In genomic region chr6:4129446-4129845, GRCh38 we compare ENCODE assay signal across 2 cellular contexts.
TF ChIP-seq lines count a peak whose summit lies in the region.

No MANE protein-coding gene starts in this region.

TF ChIP-seq in liver, 16 proteins besides CTCF, POLR2A, EP300 and RAD21:
- TF ChIP-seq, protein P1, sequence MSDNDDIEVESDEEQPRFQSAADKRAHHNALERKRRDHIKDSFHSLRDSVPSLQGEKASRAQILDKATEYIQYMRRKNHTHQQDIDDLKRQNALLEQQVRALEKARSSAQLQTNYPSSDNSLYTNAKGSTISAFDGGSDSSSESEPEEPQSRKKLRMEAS (IDR thresholded peaks at IDR 0.05), result no peak
- peak; percentile 20 to 26 for TF ChIP-seq RXRA (IDR thresholded peaks at IDR 0.05)

TF ChIP-seq in endothelial cell of umbilical vein, 7 proteins besides CTCF, POLR2A, EP300 and RAD21:
- TF ChIP-seq JUN (IDR thresholded peaks at IDR 0.05; ENCODE audit: borderline replicate concordance, insufficient read depth, insufficient read length, low read depth) (peak; percentile 45), FOS (IDR thresholded peaks at IDR 0.05; ENCODE audit: borderline replicate concordance, insufficient read depth, low read length) (peak; percentile 78), GATA2 (IDR thresholded peaks at IDR 0.05; ENCODE audit: insufficient read depth, insufficient read length, low read depth, low read length) (no peak)
- TF ChIP-seq, protein P1 (IDR thresholded peaks at IDR 0.05; ENCODE audit: insufficient read depth, insufficient read length), result no peak
TF ChIP-seq in endothelial cell of umbilical vein: peak in this region for 2.
